16 cellular contexts compared by ENCODE assay signal in genomic region chr17:76899414-76899813, GRCh38. TPM values are rescaled to one million over a fixed set of nuclear protein-coding genes. Genes with fewer than 3 reads are reported as not detected.
DNase-seq lines count a peak whose midpoint lies in the region; ATAC-seq and TF ChIP-seq lines count a peak whose summit lies in the region.
"Had no signal": no experiment of that assay in that cellular context is flagged by ENCODE, and none has a peak within 500 bp of the region (broad histone marks: within the 10 kb centered on the region; RNA-seq: fewer than 3 reads in every experiment).

No MANE protein-coding gene starts in this region.

- H3K4me1 ChIP-seq in HEK293 (ENCODE audit: control insufficient read depth, insufficient read depth, low read length) (peaks cover 6% of the 10 kb centered on the region), IMR-90 (ENCODE audit: control insufficient read depth, insufficient read depth, low read length) (no peaks in the 10 kb centered on the region), prostate gland (replicated peaks) (peaks cover 3% of the 10 kb centered on the region)

- H3K4me1 Mint-ChIP-seq in progenitor cell of endocrine pancreas (ENCODE audit: low read depth) = no peaks in the 10 kb centered on the region
- H3K4me1 Mint-ChIP-seq: CD4-positive, alpha-beta memory T cell had no signal

- in situ Hi-C loops in IMR-90 (cut with MboI; ENCODE audit: low sequenced_read_pairs) = no loop called here

- H4K20me1 ChIP-seq in IMR-90 (ENCODE audit: insufficient read depth, low read length) = no peaks in the 10 kb centered on the region

- no peak overlapping the region for H2BK15ac ChIP-seq in IMR-90 (ENCODE audit: low read depth, low read length)

- H3K23ac ChIP-seq in IMR-90 (ENCODE audit: low read depth, low read length) = no peak overlapping the region

- CTCF ChIA-PET in HEK293 (lab: Yijun Ruan, JAX) (interaction anchor here (0.9 to 1.1 kb wide), 2 partner anchors 31 to 157 kb away, joined by 3 read pairs; partner anchors contain the start of gene MGAT5B), IMR-90 (lab: Yijun Ruan, JAX) (no interaction called here)

- no peaks in the 10 kb centered on the region for H3K9me1 ChIP-seq in IMR-90 (ENCODE audit: insufficient read depth, low read length)

- no peak overlapping the region for H2AK9ac ChIP-seq in IMR-90 (replicated peaks; ENCODE audit: low read depth, low read length, poor library complexity)

- no peak overlapping the region for H2BK120ac ChIP-seq in IMR-90 (ENCODE audit: low read depth, low read length)

- WGBS in IMR-90 (ENCODE audit: extremely low coverage in 2 of 2, insufficient read length in 1 of 2), 2 experiments = no CpG with 5 or more reads among the region's 7 CpGs
- 89% methylated on average over 7 of the region's 7 CpGs for WGBS in prostate gland

- intact Hi-C loops in IMR-90 (cut with micrococcal nuclease) = no loop called here
- intact Hi-C loops in prostate gland (cut with DNase I) = no loop called here

- no peaks in the 10 kb centered on the region for H3K36me3 Mint-ChIP-seq in progenitor cell of endocrine pancreas (ENCODE audit: insufficient read depth)
- H3K36me3 Mint-ChIP-seq in activated naive CD4-positive, alpha-beta T cell treated with anti-CD3 and anti-CD28 coated beads, Interleukin-2, amount 50 U/mL, for 72 hours = no peaks in the 10 kb centered on the region
- H3K36me3 Mint-ChIP-seq: CD4-positive, alpha-beta memory T cell had no signal

- H3K36me3 ChIP-seq in HEK293 (ENCODE audit: control insufficient read depth in 2 of 2, insufficient read depth in 1 of 2, low read length in 2 of 2) (no peaks in the 10 kb centered on the region), IMR-90 (ENCODE audit: control insufficient read depth, insufficient read depth, low read length) (no peaks in the 10 kb centered on the region), prostate gland (no peaks in the 10 kb centered on the region)

- no peak overlapping the region for H3K4me3 ChIP-seq in HEK293 (ENCODE audit: low read depth, low read length)
- H3K4me3 ChIP-seq in IMR-90 (ENCODE audit: insufficient read depth, low read depth, low read length) = no peak overlapping the region
- no peak overlapping the region for H3K4me3 ChIP-seq in prostate gland

- peaks cover 10% of the 10 kb centered on the region for H3K27me3 Mint-ChIP-seq in progenitor cell of endocrine pancreas
- H3K27me3 Mint-ChIP-seq: CD4-positive, alpha-beta memory T cell had no signal

- no peak overlapping the region for H4K91ac ChIP-seq in IMR-90 (ENCODE audit: insufficient read depth, low read depth, low read length)

- POLR2A ChIA-PET in HEK293 (lab: Yijun Ruan, JAX) = no interaction called here
- POLR2A ChIA-PET in IMR-90 (lab: Charles Lee; ENCODE audit: unreplicated experiment) = no interaction called here

- no peak overlapping the region for H4K8ac ChIP-seq in IMR-90 (ENCODE audit: low read depth in 2 of 2, low read length in 2 of 2)

- no peak overlapping the region for H3K4ac ChIP-seq in IMR-90 (ENCODE audit: low read depth, low read length)

- H3K79me1 ChIP-seq in IMR-90 (ENCODE audit: low read depth in 1 of 2, low read length in 2 of 2) = no peaks in the 10 kb centered on the region

- no peak for ATAC-seq in IMR-90 (ENCODE audit: low read depth)
- no peak for ATAC-seq in activated naive CD4-positive, alpha-beta T cell treated with anti-CD3 and anti-CD28 coated beads, Interleukin-2, amount 50 U/mL, for 72 hours

- H3K27me3 ChIP-seq in IMR-90 (ENCODE audit: control insufficient read depth, insufficient read depth, low read length) (peaks cover 7% of the 10 kb centered on the region; the same call in 1 of the 2 replicates), prostate gland (replicated peaks; ENCODE audit: insufficient read depth) (no peaks in the 10 kb centered on the region)

- BruUV-seq in IMR-90 (replicated peaks; lab: Mats Ljungman, UMichigan) = no TSS peak

- no peak overlapping the region for H3K56ac ChIP-seq in IMR-90 (ENCODE audit: extremely low read depth, insufficient read depth, low read length)

- H3K27ac Mint-ChIP-seq in progenitor cell of endocrine pancreas = peak overlapping the region; percentile 10
- no peak overlapping the region for H3K27ac Mint-ChIP-seq in activated naive CD4-positive, alpha-beta T cell treated with anti-CD3 and anti-CD28 coated beads, Interleukin-2, amount 50 U/mL, for 72 hours

- DNase-seq in IMR-90 (no peak), progenitor cell of endocrine pancreas (ENCODE audit: low spot score, unreplicated experiment) (no peak), NCI-H748 (lab: John Stamatoyannopoulos, UW; ENCODE audit: unreplicated experiment) (no peak), prostate gland (ENCODE audit: low spot score) (no peak)
- DNase-seq in activated naive CD4-positive, alpha-beta T cell treated with anti-CD3 and anti-CD28 coated beads, Interleukin-2, amount 50 U/mL, for 72 hours (ENCODE audit: low spot score in 2 of 2) = no peak
- DNase-seq: C1 segment of cervical spinal cord; Calu3; CD4-positive, alpha-beta memory T cell; COR-L47; DMS53; DMS79 treated with DMSO at 0.1 percent for 48 hours; GF-D8; GOT3; HCEC 1CT had no signal

- TF ChIP-seq RAD21 in IMR-90 (IDR thresholded peaks at IDR 0.05; ENCODE audit: low read length) = no peak

- H3K4me3 Mint-ChIP-seq in progenitor cell of endocrine pancreas (ENCODE audit: low read depth) = no peak overlapping the region
- H3K4me3 Mint-ChIP-seq: CD4-positive, alpha-beta memory T cell had no signal

- no peak overlapping the region for H2BK5ac ChIP-seq in IMR-90 (ENCODE audit: low read depth, low read length, poor library complexity, severe bottlenecking)

- no peaks in the 10 kb centered on the region for H3K9me3 Mint-ChIP-seq in progenitor cell of endocrine pancreas (ENCODE audit: low read depth)
- H3K9me3 Mint-ChIP-seq in activated naive CD4-positive, alpha-beta T cell treated with anti-CD3 and anti-CD28 coated beads, Interleukin-2, amount 50 U/mL, for 72 hours = no peaks in the 10 kb centered on the region
- H3K9me3 Mint-ChIP-seq: CD4-positive, alpha-beta memory T cell had no signal

- H3K9ac ChIP-seq in IMR-90 (ENCODE audit: low read depth, low read length) = no peak overlapping the region

- no peak for TF ChIP-seq CTCF in HEK293 (tag by site-specific recombination; IDR thresholded peaks at IDR 0.05)
- no peak for TF ChIP-seq CTCF in IMR-90 (conservative IDR thresholded peaks at IDR 0.05; ENCODE audit: low read depth, low read length)
- TF ChIP-seq CTCF in VCaP (conservative IDR thresholded peaks at IDR 0.05) = no peak
- TF ChIP-seq CTCF in progenitor cell of endocrine pancreas (IDR thresholded peaks at IDR 0.05; ENCODE audit: unreplicated experiment) = no peak
- TF ChIP-seq CTCF in prostate gland (IDR thresholded peaks at IDR 0.05) = no peak

- H3K27ac ChIP-seq in HEK293 (ENCODE audit: extremely low read depth, low read depth, low read length) = no peak overlapping the region
- no peak overlapping the region for H3K27ac ChIP-seq in IMR-90 (ENCODE audit: insufficient read depth, low read length)
- H3K27ac ChIP-seq in VCaP = peak overlapping the region; percentile 98; the same call in 1 of the 2 replicates
- no peak overlapping the region for H3K27ac ChIP-seq in prostate gland

- H2AK5ac ChIP-seq in IMR-90 (ENCODE audit: low read depth, low read length) = no peak overlapping the region

- no peak overlapping the region for H4K5ac ChIP-seq in IMR-90 (ENCODE audit: low read depth, low read length)

- H3K9me3 ChIP-seq in HEK293 (ENCODE audit: control insufficient read depth, insufficient read depth, low read depth, low read length) (no peaks in the 10 kb centered on the region), IMR-90 (ENCODE audit: control insufficient read depth, insufficient read depth, low read length) (peaks cover 5% of the 10 kb centered on the region; the same call in 1 of the 2 replicates), prostate gland (no peaks in the 10 kb centered on the region)

- dilution Hi-C loops in IMR-90 (cut with HindIII; ENCODE audit: low sequenced_read_pairs, unreplicated experiment) = no loop called here

- no peak overlapping the region for H3K4me2 ChIP-seq in IMR-90 (ENCODE audit: low read depth, low read length)

- TF ChIP-seq POLR2A in IMR-90 (IDR thresholded peaks at IDR 0.05; ENCODE audit: low read depth, low read length) (no peak), prostate gland (IDR thresholded peaks at IDR 0.05) (no peak)

- no peak overlapping the region for H3K14ac ChIP-seq in IMR-90 (replicated peaks; ENCODE audit: low read depth, low read length)

- H2AFZ ChIP-seq in IMR-90 (replicated peaks; ENCODE audit: low read length, poor library complexity) = no peak overlapping the region

- no peak overlapping the region for H3K18ac ChIP-seq in IMR-90 (ENCODE audit: low read depth, low read length)

- H2BK20ac ChIP-seq in IMR-90 (ENCODE audit: low read depth, low read length) = no peak overlapping the region

TF ChIP-seq in IMR-90, 13 proteins besides CTCF, POLR2A, EP300 and RAD21:
- 0 out of 2 replicates have a peak, but pooled peaks have one; percentile 5 for TF ChIP-seq CEBPB (IDR thresholded peaks at IDR 0.05; ENCODE audit: low read depth, low read length)
- TF ChIP-seq ELK1 (IDR thresholded peaks at IDR 0.05; ENCODE audit: borderline replicate concordance, low read depth, low read length) = no peak

RNA-seq across cellular contexts. Expression of gene MGAT5B, which starts 31.2 kb away (rescaled TPM):
- 0.54 and 0.56 TPM in 2 replicates for total RNA-seq in IMR-90 (2012; rRNA removed)
- 2.0 and 2.8 TPM in 2 replicates for polyA plus RNA-seq in IMR-90 (2012; rRNA removed)
- polyA plus RNA-seq in IMR-90 (2012; cell fraction: cytosol; rRNA removed) = 1.9 and 2.8 TPM in 2 replicates
- polyA plus RNA-seq in IMR-90 (2012; cell fraction: nucleus; rRNA removed; ENCODE audit: low replicate concordance) = 2.8 and 7.3 TPM in 2 replicates
- total RNA-seq in progenitor cell of endocrine pancreas = 2.8 and 4.6 TPM in 2 replicates
- total RNA-seq in prostate gland = 1 to 10 TPM in 1 of 2 donors, under 1 TPM in 1; 0.14 to 4.1 TPM
- total RNA-seq in activated naive CD4-positive, alpha-beta T cell treated with anti-CD3 and anti-CD28 coated beads, Interleukin-2, amount 50 U/mL, for 72 hours = under 1 TPM in 1 of 2 donors, not detected in 1; 0.77 TPM
